Comparison of ENCODE assay signal across 8 cellular contexts in the genomic region with DNA sequence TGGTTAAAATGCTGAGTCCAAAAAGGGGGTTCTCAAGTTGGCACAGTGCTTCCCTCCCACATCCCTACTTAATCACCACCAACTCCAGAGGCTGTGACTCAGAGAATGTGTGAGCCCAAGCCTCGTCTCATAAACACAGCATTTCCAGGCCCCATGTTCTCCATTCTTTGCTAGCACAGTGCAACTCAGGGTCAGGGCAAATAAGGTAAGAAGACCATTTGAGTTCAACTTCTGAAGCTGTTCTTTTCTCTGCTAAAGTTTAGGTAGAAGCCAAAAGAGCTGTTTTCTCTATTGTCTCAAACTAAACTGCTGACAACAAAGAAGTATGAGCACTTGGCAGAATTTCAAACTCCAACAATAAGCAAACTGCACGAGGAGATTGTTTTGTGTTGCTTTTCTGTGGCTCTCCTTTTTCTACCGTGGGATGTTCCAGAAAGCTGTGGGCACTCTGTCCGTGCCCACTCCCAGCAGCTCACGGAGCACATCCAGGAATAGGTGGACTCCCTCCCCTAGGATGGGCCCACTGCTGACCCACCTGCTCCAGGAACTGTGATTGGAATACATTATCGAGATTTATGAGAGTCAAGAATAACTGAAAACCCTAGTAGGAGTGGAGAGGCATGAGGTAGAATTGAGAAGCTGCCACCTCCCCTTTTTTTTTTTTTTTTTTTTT.
DNase-seq lines count a peak whose midpoint lies in the region; ATAC-seq and TF ChIP-seq lines count a peak whose summit lies in the region.

No MANE protein-coding gene starts in this region.

- H3K27ac ChIP-seq in AG04450 (ENCODE audit: low read depth, low read length) (peak overlapping the region; percentile 47), fibroblast of lung (ENCODE audit: insufficient read depth, low read length) (no peak overlapping the region), osteoblast (ENCODE audit: low read depth, low read length) (peak overlapping the region; percentile 63)

- H3K4me3 ChIP-seq in AG04450 (ENCODE audit: low read depth, low read length) (no peak overlapping the region), fibroblast of lung (replicated peaks in 1 of 4; ENCODE audit: control extremely low read depth in 1 of 4, insufficient read depth in 1 of 4, low read depth in 3 of 4, low read length in 4 of 4) (no peak overlapping the region), osteoblast (ENCODE audit: insufficient read depth, low read length) (no peak overlapping the region)

- H3K4me2 ChIP-seq in fibroblast of lung (ENCODE audit: extremely low read depth, insufficient read depth, low read length) (peak overlapping the region; percentile 40), osteoblast (ENCODE audit: insufficient read depth, low read length) (peak overlapping the region; percentile 15)

- H4K20me1 ChIP-seq in fibroblast of lung (ENCODE audit: control insufficient read depth, extremely low read depth, insufficient read depth, low read length) (no peaks in the 10 kb centered on the region), osteoblast (ENCODE audit: insufficient read depth, low read length) (no peaks in the 10 kb centered on the region)

- ATAC-seq in GM18511 (IDR thresholded peaks at IDR 0.05; ENCODE audit: unreplicated experiment) = no peak
- ATAC-seq in HG02588 (IDR thresholded peaks at IDR 0.05; ENCODE audit: unreplicated experiment) = no peak

- TF ChIP-seq CTCF in AG04450 (IDR thresholded peaks at IDR 0.05; ENCODE audit: low read depth, low read length) = no peak
- TF ChIP-seq CTCF in fibroblast of lung (conservative IDR thresholded peaks at IDR 0.05 in 1 of 2, IDR thresholded peaks at IDR 0.05 in 1 of 2; ENCODE audit: low read depth in 1 of 2, low read length in 2 of 2) = no peak
- no peak for TF ChIP-seq CTCF in osteoblast (IDR thresholded peaks at IDR 0.05; ENCODE audit: extremely low read depth, low read depth, low read length)

- H2AFZ ChIP-seq in fibroblast of lung (ENCODE audit: low read length) = peak overlapping the region; percentile 37
- peak overlapping the region; percentile 51 for H2AFZ ChIP-seq in osteoblast (ENCODE audit: low read length)

- H3K79me2 ChIP-seq in fibroblast of lung (ENCODE audit: control insufficient read depth, insufficient read depth, low read length) (no peaks in the 10 kb centered on the region), osteoblast (ENCODE audit: insufficient read depth, low read length) (no peaks in the 10 kb centered on the region)

- DNase-seq in AG04450 (ENCODE audit: low read depth, low spot score) (peak; percentile 21), NCI-H226 (peak; percentile 90), fibroblast of lung (ENCODE audit: low read depth in 2 of 2) (peak; percentile 90 to 91), osteoblast (ENCODE audit: insufficient read length, low spot score, missing footprints) (peak; percentile 94), DMS79 (lab: John Stamatoyannopoulos, UW) (no peak), cerebellar cortex (ENCODE audit: low spot score) (no peak)

- H3K27me3 ChIP-seq in AG04450 (ENCODE audit: control insufficient read depth, insufficient read depth, low read length) (no peaks in the 10 kb centered on the region), fibroblast of lung (ENCODE audit: control insufficient read depth, insufficient read depth, low read length) (no peaks in the 10 kb centered on the region), osteoblast (ENCODE audit: insufficient read depth, low read length) (no peaks in the 10 kb centered on the region)

- POLR2A ChIA-PET in AG04450 (lab: Yijun Ruan, JAX) = no interaction called here

- no peak overlapping the region for H3K9ac ChIP-seq in fibroblast of lung (ENCODE audit: insufficient read depth, low read length)

- H3K9me3 ChIP-seq in AG04450 (ENCODE audit: control insufficient read depth, insufficient read depth, low read length) = no peaks in the 10 kb centered on the region
- H3K9me3 ChIP-seq in fibroblast of lung (ENCODE audit: control insufficient read depth, insufficient read depth, low read depth, low read length) = no peaks in the 10 kb centered on the region
- no peaks in the 10 kb centered on the region for H3K9me3 ChIP-seq in osteoblast (ENCODE audit: low read depth, low read length)

- CTCF ChIA-PET in AG04450 (lab: Charles Lee) = interaction anchor here (0.6 to 1.7 kb wide), 2 partner anchors 68 to 81 kb away, joined by 3 to 8 read pairs; no protein-coding TSS in a partner anchor

- H3K4me1 ChIP-seq in fibroblast of lung (ENCODE audit: control insufficient read depth, extremely low read depth, insufficient read depth, low read length) (peaks cover 11% of the 10 kb centered on the region), osteoblast (ENCODE audit: insufficient read depth, low read length) (peaks cover 27% of the 10 kb centered on the region)

- H3K36me3 ChIP-seq in fibroblast of lung (ENCODE audit: control insufficient read depth, insufficient read depth, low read length) = no peaks in the 10 kb centered on the region
- H3K36me3 ChIP-seq in osteoblast (ENCODE audit: insufficient read depth, low read length) = no peaks in the 10 kb centered on the region

Comparison
In these comparisons a context has a peak if more than half of its experiments do, and no peak if none do; other contexts are left out.
1. DNase-seq: peak in AG04450 (single experiment), NCI-H226 (single experiment), fibroblast of lung (2 of 2) and osteoblast (single experiment); none in DMS79 (single experiment) and cerebellar cortex (single experiment).